Comparison of ENCODE assay signal across 11 cellular contexts in the genomic region with DNA sequence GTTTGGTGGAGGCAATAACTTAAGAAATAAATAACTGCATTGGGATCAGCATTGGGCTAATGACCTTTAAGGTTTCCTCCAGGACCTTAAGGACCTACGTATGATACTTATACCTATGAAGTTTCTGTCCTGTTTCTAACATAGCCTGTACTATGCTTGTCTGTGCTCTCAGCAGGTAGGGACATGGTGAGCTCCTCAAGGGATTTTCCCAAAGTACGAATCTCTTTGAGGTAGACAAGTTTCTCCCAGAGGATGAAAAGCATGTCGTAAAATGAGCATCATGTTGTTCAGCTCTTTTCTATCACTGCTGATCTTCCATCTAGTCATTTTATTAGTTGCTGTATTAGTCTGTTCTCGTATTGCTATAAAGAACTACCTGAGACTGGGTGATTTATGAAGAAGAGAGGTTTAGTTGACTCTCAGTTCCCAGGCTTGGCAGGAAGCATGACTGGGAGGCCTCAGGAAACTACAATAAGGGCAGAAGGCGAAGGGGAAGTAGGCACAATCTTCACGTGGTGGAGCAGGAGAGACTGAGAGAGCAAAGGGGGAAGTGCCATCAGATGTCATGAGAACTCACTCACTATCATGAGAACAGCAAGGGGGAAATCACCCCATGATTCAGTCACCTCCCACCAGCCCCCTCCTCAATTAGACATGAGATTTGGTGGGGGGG.
DNase-seq lines count a peak whose midpoint lies in the region; ATAC-seq and TF ChIP-seq lines count a peak whose summit lies in the region.
"Had no signal": no experiment of that assay in that cellular context is flagged by ENCODE, and none has a peak within 500 bp of the region (broad histone marks: within the 10 kb centered on the region; RNA-seq: fewer than 3 reads in every experiment).

No MANE protein-coding gene starts in this region.

- TF ChIP-seq CTCF in GM12865 (IDR thresholded peaks at IDR 0.05; ENCODE audit: insufficient read depth, low read depth, low read length, missing control alignments) (no peak), Loucy (conservative IDR thresholded peaks at IDR 0.05; ENCODE audit: low read length) (no peak), Calu3 (IDR thresholded peaks at IDR 0.05; ENCODE audit: unreplicated experiment) (no peak), sigmoid colon (IDR thresholded peaks at IDR 0.05) (no peak)

- H3K36me3 Mint-ChIP-seq in activated T-cell treated with anti-CD3 and anti-CD28 coated beads, Interleukin-2, amount 50 U/mL, for 4 hours (ENCODE audit: insufficient read depth) = no peaks in the 10 kb centered on the region
- H3K36me3 Mint-ChIP-seq in Calu3 (ENCODE audit: insufficient read depth, unreplicated experiment) = no peaks in the 10 kb centered on the region

- H3K4me3 Mint-ChIP-seq in activated T-cell treated with anti-CD3 and anti-CD28 coated beads, Interleukin-2, amount 50 U/mL, for 4 hours = no peak overlapping the region
- H3K4me3 Mint-ChIP-seq in Calu3 (ENCODE audit: low read depth, unreplicated experiment) = no peak overlapping the region

- 57 to 77% methylated on average over 6 of the region's 6 CpGs for WGBS in sigmoid colon, 2 donors

- DNase-seq in GM12865 (ENCODE audit: low read depth) (peak; percentile 73), pons (ENCODE audit: low spot score) (peak; percentile 57), Calu3 (no peak), sigmoid colon (no peak)
- no peak for DNase-seq in activated T-cell treated with anti-CD3 and anti-CD28 coated beads, Interleukin-2, amount 50 U/mL, for 4 hours
- DNase-seq: NCI-H2029 treated with DMSO at 0.1 percent for 48 hours had no signal

- H3K9me3 ChIP-seq in Loucy (ENCODE audit: insufficient read depth, low read depth, low read length) = no peaks in the 10 kb centered on the region
- H3K9me3 ChIP-seq in sigmoid colon = no peaks in the 10 kb centered on the region
- H3K9me3 ChIP-seq: body of pancreas, vagina had no signal

- H3K27me3 ChIP-seq in Loucy (ENCODE audit: insufficient read depth, low read length, poor library complexity, severe bottlenecking) (no peaks in the 10 kb centered on the region), sigmoid colon (no peaks in the 10 kb centered on the region)
- H3K27me3 ChIP-seq: body of pancreas, vagina had no signal

- TF ChIP-seq EP300 in sigmoid colon (IDR thresholded peaks at IDR 0.05) = no peak

- no TSS peak for BruUV-seq in Calu3 (replicated peaks; lab: Mats Ljungman, UMichigan)

- H3K4me3 ChIP-seq in GM12865 (ENCODE audit: low read depth, low read length) (no peak overlapping the region), Loucy (ENCODE audit: low read length, poor library complexity, severe bottlenecking) (no peak overlapping the region), sigmoid colon (no peak overlapping the region)
- H3K4me3 ChIP-seq: body of pancreas, vagina had no signal

- H3K4me1 Mint-ChIP-seq in activated T-cell treated with anti-CD3 and anti-CD28 coated beads, Interleukin-2, amount 50 U/mL, for 4 hours (ENCODE audit: low read depth) = peaks cover 12% of the 10 kb centered on the region
- H3K4me1 Mint-ChIP-seq in Calu3 (ENCODE audit: low read depth, unreplicated experiment) = no peaks in the 10 kb centered on the region

- no peaks in the 10 kb centered on the region for H3K36me3 ChIP-seq in Loucy (ENCODE audit: insufficient read depth, low read length)
- H3K36me3 ChIP-seq in sigmoid colon = no peaks in the 10 kb centered on the region
- H3K36me3 ChIP-seq: vagina had no signal

- no peaks in the 10 kb centered on the region for H4K20me1 ChIP-seq in Loucy (ENCODE audit: insufficient read depth, low read length, poor library complexity, severe bottlenecking)

- peak overlapping the region; percentile 15 for H3K4me2 ChIP-seq in Loucy (ENCODE audit: low read depth, low read length, poor library complexity, severe bottlenecking)

- no peaks in the 10 kb centered on the region for H3K9me2 ChIP-seq in Loucy (replicated peaks; ENCODE audit: low read depth, low read length)

- intact Hi-C loops in Calu3 (cut with micrococcal nuclease; ENCODE audit: unreplicated experiment) = no loop called here
- intact Hi-C loops in sigmoid colon (cut with DNase I) = no loop called here

- CTCF ChIA-PET in Calu3 (lab: Charles Lee) = no interaction called here

- no peak overlapping the region for H3K27ac ChIP-seq in sigmoid colon
- H3K27ac ChIP-seq: vagina had no signal

- no peak overlapping the region for H3K27ac Mint-ChIP-seq in Calu3 (ENCODE audit: unreplicated experiment)

- H3K9me3 Mint-ChIP-seq in activated T-cell treated with anti-CD3 and anti-CD28 coated beads, Interleukin-2, amount 50 U/mL, for 4 hours = peaks cover 11% of the 10 kb centered on the region
- H3K9me3 Mint-ChIP-seq in Calu3 (ENCODE audit: low read depth, unreplicated experiment) = peaks cover 5% of the 10 kb centered on the region

- 0 out of 2 replicates have a peak overlapping the region, but pooled peaks have one; percentile 56 for H2AFZ ChIP-seq in Loucy (ENCODE audit: low read length)

- H3K27me3 Mint-ChIP-seq in activated T-cell treated with anti-CD3 and anti-CD28 coated beads, Interleukin-2, amount 50 U/mL, for 4 hours (ENCODE audit: low read depth) = peaks cover 14% of the 10 kb centered on the region
- no peaks in the 10 kb centered on the region for H3K27me3 Mint-ChIP-seq in Calu3 (ENCODE audit: unreplicated experiment)

- H3F3A ChIP-seq in Loucy (ENCODE audit: low read depth) = no peaks in the 10 kb centered on the region

- TF ChIP-seq POLR2A in sigmoid colon (IDR thresholded peaks at IDR 0.05) = no peak

- no peaks in the 10 kb centered on the region for H3K79me2 ChIP-seq in Loucy (ENCODE audit: insufficient read depth, low read length)

- peak; percentile 80 to 86 for ATAC-seq in activated T-cell treated with anti-CD3 and anti-CD28 coated beads, Interleukin-2, amount 50 U/mL, for 4 hours
- ATAC-seq in HG03196 (IDR thresholded peaks at IDR 0.05; ENCODE audit: unreplicated experiment) (no peak), esophagus mucosa (no peak)
- ATAC-seq: body of pancreas had no signal

- no peak overlapping the region for H3K9ac ChIP-seq in Loucy (ENCODE audit: low read depth, low read length, poor library complexity, severe bottlenecking)

- H3K4me1 ChIP-seq in Loucy (ENCODE audit: insufficient read depth, low read length, poor library complexity, severe bottlenecking) (no peaks in the 10 kb centered on the region), sigmoid colon (no peaks in the 10 kb centered on the region)
- H3K4me1 ChIP-seq: body of pancreas, vagina had no signal

Comparison
In these comparisons a context has a peak if more than half of its experiments do, and no peak if none do; other contexts are left out.
1. DNase-seq: peak in GM12865 (single experiment) and pons (single experiment); none in activated T-cell treated with anti-CD3 and anti-CD28 coated beads, Interleukin-2, amount 50 U/mL, for 4 hours (single experiment), Calu3 (single experiment) and sigmoid colon (single experiment).
2. ATAC-seq: peak in activated T-cell treated with anti-CD3 and anti-CD28 coated beads, Interleukin-2, amount 50 U/mL, for 4 hours (2 of 2); none in HG03196 (single experiment) and esophagus mucosa (single experiment).